ENCODE assay signal across 3 cellular contexts in the genomic region with DNA sequence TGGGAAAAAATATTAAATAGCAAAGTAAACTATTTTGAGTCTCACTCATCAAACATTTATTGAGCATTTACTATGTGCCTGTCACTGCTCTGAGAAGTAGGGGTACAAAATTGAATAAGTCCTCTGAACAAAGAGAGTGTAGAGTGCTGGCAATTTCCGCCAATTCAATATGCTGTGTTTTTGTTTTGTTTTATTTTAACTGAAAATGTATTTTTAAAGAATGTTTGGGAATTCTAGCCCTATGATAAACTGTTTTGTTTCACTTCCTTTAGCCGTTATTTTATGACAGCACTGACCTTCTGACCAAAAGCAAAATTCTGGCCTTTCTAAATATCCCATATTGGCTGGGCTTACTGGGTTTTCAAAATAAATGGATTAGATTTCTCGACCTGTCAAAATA.
TF ChIP-seq lines count a peak whose summit lies in the region.

No MANE protein-coding gene starts in this region.

TF ChIP-seq in HEK293, 187 proteins besides CTCF, POLR2A, EP300 and RAD21:
- TF ChIP-seq ZNF660 (tag by site-specific recombination; IDR thresholded peaks at IDR 0.05) (0 out of 2 replicates have a peak, but pooled peaks have one; percentile 20), ZNF629 (tag by site-specific recombination; IDR thresholded peaks at IDR 0.05) (no peak)

TF ChIP-seq in K562, 482 proteins besides CTCF, POLR2A, EP300 and RAD21:
- TF ChIP-seq HNRNPK (IDR thresholded peaks at IDR 0.05; ENCODE audit: low read depth, low read length, poor library complexity, severe bottlenecking) (no peak), RBM25 (IDR thresholded peaks at IDR 0.05; ENCODE audit: low read depth, low read length, severe bottlenecking) (peak; percentile 41), DIDO1 (tag; IDR thresholded peaks at IDR 0.05; ENCODE audit: low read depth) (no peak), L3MBTL2 (IDR thresholded peaks at IDR 0.05) (no peak), ELK1 (CRISPR knock-in tag; IDR thresholded peaks at IDR 0.05) (no peak), SMC3 (conservative IDR thresholded peaks at IDR 0.05; ENCODE audit: insufficient read depth, low read depth, low read length) (no peak), BCLAF1 (IDR thresholded peaks at IDR 0.05; ENCODE audit: borderline replicate concordance in 1 of 2, control insufficient read depth in 1 of 2, low read depth in 2 of 2, low read length in 1 of 2) (no peak)

TF ChIP-seq in endothelial cell of umbilical vein, 7 proteins besides CTCF, POLR2A, EP300 and RAD21:
- TF ChIP-seq MYC (IDR thresholded peaks at IDR 0.05; ENCODE audit: low read depth, low read length): no peak
- no peak for TF ChIP-seq JUN (IDR thresholded peaks at IDR 0.05; ENCODE audit: borderline replicate concordance, insufficient read depth, insufficient read length, low read depth)
- TF ChIP-seq GATA2 (IDR thresholded peaks at IDR 0.05; ENCODE audit: insufficient read depth, insufficient read length, low read depth, low read length): no peak
- no peak for TF ChIP-seq EZH2 (IDR thresholded peaks at IDR 0.05; ENCODE audit: borderline replicate concordance, low read depth, low read length, severe bottlenecking)
- no peak for TF ChIP-seq MAX (IDR thresholded peaks at IDR 0.05; ENCODE audit: insufficient read depth, insufficient read length)
TF ChIP-seq in endothelial cell of umbilical vein: peak in this region for 0.
